1 cellular context compared by ENCODE assay signal in the genomic region with DNA sequence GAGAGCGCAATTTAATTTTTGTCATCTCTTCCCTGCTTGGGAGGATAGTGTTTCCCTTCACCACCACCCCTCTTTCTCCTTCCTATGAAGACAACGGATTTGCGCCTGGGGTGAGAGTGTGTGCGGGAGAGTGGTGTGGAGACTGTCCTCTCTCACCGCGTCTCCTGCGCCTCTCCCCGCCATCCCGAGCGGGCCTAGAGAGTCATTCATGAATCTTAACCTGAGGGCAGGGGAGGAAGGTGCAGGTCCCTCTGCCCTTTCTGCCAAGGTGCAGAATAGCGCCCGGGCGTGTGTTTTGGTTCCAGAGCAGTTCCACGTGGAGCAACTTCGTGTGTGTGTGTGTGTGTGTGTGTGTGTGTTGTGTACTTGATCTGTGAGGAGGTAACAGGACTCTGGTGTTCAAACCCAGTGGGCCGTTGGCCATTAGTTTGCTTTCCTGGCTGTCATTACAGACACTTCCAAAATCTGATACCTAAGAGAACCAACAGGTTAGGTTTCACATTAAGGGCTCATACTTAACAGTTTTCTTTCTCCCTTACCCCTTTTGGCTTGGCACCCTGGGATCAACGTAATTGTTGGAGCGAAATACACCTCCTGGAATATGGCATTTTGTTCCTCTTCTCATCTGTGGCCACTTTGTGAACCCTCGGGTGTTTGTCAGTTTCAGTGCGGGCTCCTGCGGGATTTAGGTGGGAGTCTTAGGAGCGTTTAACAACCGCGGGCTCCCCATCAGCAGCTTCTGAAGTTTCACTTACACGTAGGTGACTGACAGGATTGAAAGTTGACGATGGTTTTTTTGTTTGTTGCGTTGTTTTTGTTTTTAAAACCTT.
A peak's percentile ranks its signal among the peaks of the same experiment; 100 is the strongest.
TF ChIP-seq lines count a peak whose summit lies in the region.

No MANE protein-coding gene starts in this region.

TF ChIP-seq in IMR-90, 13 proteins besides CTCF, POLR2A, EP300 and RAD21:
- peak; percentile 37; the same call in 1 of the 2 replicates for TF ChIP-seq MXI1 (IDR thresholded peaks at IDR 0.05; ENCODE audit: borderline replicate concordance, low read depth, low read length)
- TF ChIP-seq SMC3 (IDR thresholded peaks at IDR 0.05; ENCODE audit: low read depth, low read length): no peak
TF ChIP-seq in IMR-90: peak in this region for 1.
